In genomic region chr12:95465275-95465674, GRCh38 we compare ENCODE assay signal across 9 cellular contexts.
"Had no signal": no experiment of that assay in that cellular context is flagged by ENCODE, and none has a peak within 500 bp of the region (broad histone marks: within the 10 kb centered on the region; RNA-seq: fewer than 3 reads in every experiment).

No MANE protein-coding gene starts in this region.

- H3K27ac Mint-ChIP-seq: GM23338, H9, HFFc6 had no signal

- H3K4me2 ChIP-seq: GM23338 had no signal

- H3K4me1 Mint-ChIP-seq: GM23338, H9 had no signal

- FAIRE-seq: H1, H54, K562 had no signal

- H3K4me3 ChIP-seq: GM23338, K562 had no signal

- H3K4me3 Mint-ChIP-seq: GM23338, H9, HFFc6 had no signal

- H3K27ac ChIP-seq: HL-60 had no signal

- ATAC-seq: GM23338, K562 had no signal

- H2AFZ ChIP-seq: GM23338 had no signal

- DNase-seq: H9, HCEC 1CT, HFFc6, IMR-90 had no signal

- H3K9me3 Mint-ChIP-seq: GM23338, H9, HFFc6 had no signal
